1 cellular context compared by ENCODE assay signal in the genomic region with DNA sequence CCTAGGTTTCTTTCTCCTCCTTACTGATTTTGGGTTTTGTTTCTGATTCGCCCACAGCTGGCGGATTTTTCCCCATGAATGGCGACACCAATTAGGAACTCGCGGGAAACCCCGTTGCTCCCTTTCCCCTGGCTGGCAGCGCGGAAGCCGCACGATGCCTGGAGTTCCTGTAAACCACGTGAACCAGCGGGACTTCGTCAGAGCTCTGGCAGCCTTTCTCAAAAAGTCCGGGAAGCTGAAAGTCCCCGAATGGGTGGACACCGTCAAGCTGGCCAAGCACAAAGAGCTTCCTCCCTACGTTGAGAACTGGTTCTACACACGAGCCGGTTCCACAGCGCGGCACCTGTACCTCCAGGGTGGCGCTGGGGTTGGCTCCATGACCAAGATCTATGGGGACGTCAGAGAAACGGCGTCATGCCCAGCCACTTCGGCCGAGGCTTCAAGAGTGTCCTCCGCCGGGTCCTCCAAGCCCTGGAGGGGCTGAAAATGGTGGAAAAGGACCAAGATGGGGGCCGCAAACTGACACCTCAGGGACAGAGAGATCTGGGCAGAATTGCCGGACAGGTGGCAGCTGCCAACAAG.
TF ChIP-seq lines count a peak whose summit lies in the region.

No MANE protein-coding gene starts in this region.

TF ChIP-seq in liver, 16 proteins besides CTCF, POLR2A, EP300 and RAD21 (continued from another document):
- TF ChIP-seq SP1 (IDR thresholded peaks at IDR 0.05) = no peak
